ENCODE assay signal across 9 cellular contexts in the genomic region with DNA sequence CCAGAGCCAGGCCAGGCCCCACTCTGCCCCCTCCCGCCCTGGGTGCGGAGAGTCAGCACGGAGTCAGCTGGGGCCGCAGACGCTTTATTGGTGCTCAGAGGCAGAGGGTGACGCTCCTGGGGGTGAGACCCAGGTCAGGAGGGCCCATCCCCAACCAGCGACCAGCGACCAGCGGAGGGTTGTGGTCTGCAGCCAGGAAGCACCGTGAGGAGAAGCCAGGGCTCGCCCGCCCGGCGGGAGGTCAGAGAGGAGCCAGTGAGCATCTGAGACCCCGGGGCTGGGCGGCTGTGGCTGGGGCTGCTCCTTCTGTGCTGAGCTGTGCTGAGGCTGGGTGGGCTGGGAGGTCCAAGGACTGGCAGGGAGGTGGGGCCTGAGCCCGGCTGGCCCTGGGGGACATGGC. TPM values are rescaled to one million over a fixed set of nuclear protein-coding genes. Genes with fewer than 3 reads are reported as not detected.
A peak's percentile ranks its signal among the peaks of the same experiment; 100 is the strongest.
DNase-seq lines count a peak whose midpoint lies in the region; ATAC-seq, FAIRE-seq and TF ChIP-seq lines count a peak whose summit lies in the region.
"Not testable (repeated sequence)": the region's sequence is repeated elsewhere in the genome, so short reads cannot be mapped to it uniquely, and the experiment has no call there.
"Had no signal": no experiment of that assay in that cellular context is flagged by ENCODE, and none has a peak within 500 bp of the region (broad histone marks: within the 10 kb centered on the region; RNA-seq: fewer than 3 reads in every experiment).

No MANE protein-coding gene starts in this region.

- peak; percentile 16; the same call in 1 of the 2 replicates for ATAC-seq in HCT116
- ATAC-seq in natural killer cell treated with Interleukin-12 subunit alpha and Interleukin-12 subunit beta and Interleukin-15 and Interleukin-18, amount 100 ng/mL, for 72 hours: peak; percentile 34 to 53
- ATAC-seq in upper lobe of right lung: not testable (repeated sequence)

- not testable (repeated sequence) for H3K36me3 Mint-ChIP-seq in endodermal cell (ENCODE audit: low read depth)
- H3K36me3 Mint-ChIP-seq in natural killer cell treated with Interleukin-12 subunit alpha and Interleukin-12 subunit beta and Interleukin-15 and Interleukin-18, amount 100 ng/mL, for 72 hours: peaks cover 20% of the 10 kb centered on the region

- BruUV-seq in HCT116 (replicated peaks; lab: Mats Ljungman, UMichigan): not testable (repeated sequence)

- TF ChIP-seq CTCF in HCT116 (IDR thresholded peaks at IDR 0.05 in 2 of 3, conservative IDR thresholded peaks at IDR 0.05 in 1 of 3; ENCODE audit: borderline replicate concordance in 1 of 3, insufficient read depth in 1 of 3, low read depth in 2 of 3, low read length in 2 of 3); endodermal cell (conservative IDR thresholded peaks at IDR 0.05); keratinocyte (optimal IDR thresholded peaks at IDR 0.05 in 1 of 3, IDR thresholded peaks at IDR 0.05 in 1 of 3, conservative IDR thresholded peaks at IDR 0.05 in 1 of 3; ENCODE audit: extremely low read depth in 1 of 3, insufficient read depth in 2 of 3, low read length in 3 of 3); spleen (IDR thresholded peaks at IDR 0.05 in 8 of 11, conservative IDR thresholded peaks at IDR 0.05 in 3 of 11); upper lobe of right lung (IDR thresholded peaks at IDR 0.05): not testable (repeated sequence)

- not testable (repeated sequence) for H3K9ac ChIP-seq in HCT116 (ENCODE audit: low read length); endodermal cell (ENCODE audit: extremely low read depth, low read length, poor library complexity, severe bottlenecking); keratinocyte (ENCODE audit: control insufficient read depth, extremely low read depth, insufficient read depth, low read length)

- not testable (repeated sequence) for TF ChIP-seq RAD21 in HCT116 (IDR thresholded peaks at IDR 0.05; ENCODE audit: low read depth)

- not testable (repeated sequence) for H3K4me3 ChIP-seq in HCT116 (replicated peaks in 1 of 2; ENCODE audit: low read depth in 1 of 2, low read length in 2 of 2); endodermal cell (ENCODE audit: low read length); keratinocyte (ENCODE audit: control insufficient read depth in 2 of 3, extremely low read depth in 1 of 3, insufficient read depth in 2 of 3, low read depth in 1 of 3, low read length in 3 of 3); spleen; upper lobe of right lung

- not testable (repeated sequence) for H3K9me3 ChIP-seq in HCT116 (ENCODE audit: control insufficient read depth in 1 of 2, insufficient read depth in 1 of 2, low read depth in 1 of 2, low read length in 2 of 2); endodermal cell (ENCODE audit: control insufficient read depth, low read length); keratinocyte (ENCODE audit: control insufficient read depth, low read depth, low read length); upper lobe of right lung
- H3K9me3 ChIP-seq in spleen: peaks cover 2 to 34% (median 22%) of the 10 kb centered on the region in 8 donors

- not testable (repeated sequence) for H4K20me1 ChIP-seq in HCT116 (ENCODE audit: insufficient read depth); keratinocyte (ENCODE audit: control insufficient read depth, extremely low read depth, insufficient read depth, low read length)

- FAIRE-seq in keratinocyte (lab: Jason Lieb, UNC): not testable (repeated sequence)

- DNase-seq in HCT116 (ENCODE audit: low read depth, low spot score); keratinocyte (ENCODE audit: low read depth, low spot score); natural killer cell treated with Interleukin-12 subunit alpha and Interleukin-12 subunit beta and Interleukin-15 and Interleukin-18, amount 100 ng/mL, for 72 hours (ENCODE audit: low spot score): not testable (repeated sequence)
- DNase-seq in activated CD8-positive, alpha-beta memory T cell treated with anti-CD3 and anti-CD28 coated beads, Interleukin-2, amount 50 U/mL, for 4 hours: peak; percentile 10
- DNase-seq in endodermal cell (peak; percentile 61), spleen (peak; percentile 67), upper lobe of right lung (peak; percentile 64)

- not testable (repeated sequence) for H3K4me3 Mint-ChIP-seq in endodermal cell; natural killer cell treated with Interleukin-12 subunit alpha and Interleukin-12 subunit beta and Interleukin-15 and Interleukin-18, amount 100 ng/mL, for 72 hours

- RAD21 ChIA-PET in HCT116 (lab: Charles Lee; ENCODE audit: low non-redundant PET in 1 of 2, low total read pairs in 2 of 2, uncharacterized antibody in 2 of 2, unreplicated experiment in 2 of 2): not testable (repeated sequence)

- H3K4me1 Mint-ChIP-seq in endodermal cell: peaks cover 14% of the 10 kb centered on the region
- H3K4me1 Mint-ChIP-seq in natural killer cell treated with Interleukin-12 subunit alpha and Interleukin-12 subunit beta and Interleukin-15 and Interleukin-18, amount 100 ng/mL, for 72 hours (ENCODE audit: low read depth in 2 of 2): peaks cover 10 to 24% of the 10 kb centered on the region in 2 donors

- dilution Hi-C loops in keratinocyte (cut with MboI; ENCODE audit: extremely low pct_ligation_motif_present, low sequenced_read_pairs): not testable (repeated sequence)

- H3K27me3 ChIP-seq in HCT116 (ENCODE audit: insufficient read depth, low read length); endodermal cell (ENCODE audit: control insufficient read depth, insufficient read depth, low read length, poor library complexity, severe bottlenecking); keratinocyte (ENCODE audit: control insufficient read depth, extremely low read depth, insufficient read depth, low read length): not testable (repeated sequence)
- peaks cover 0 to 54% (median 3%) of the 10 kb centered on the region in 7 donors for H3K27me3 ChIP-seq in spleen (replicated peaks in 1 of 7)
- peaks cover 13% of the 10 kb centered on the region for H3K27me3 ChIP-seq in upper lobe of right lung

- H2AFZ ChIP-seq in HCT116 (ENCODE audit: low read depth, low read length, poor library complexity, severe bottlenecking); keratinocyte (ENCODE audit: control insufficient read depth, low read length): not testable (repeated sequence)

- not testable (repeated sequence) for H3K79me2 ChIP-seq in HCT116 (ENCODE audit: insufficient read depth, low read length); keratinocyte (ENCODE audit: control insufficient read depth, insufficient read depth, low read length)

- not testable (repeated sequence) for TF ChIP-seq POLR2A in HCT116 (IDR thresholded peaks at IDR 0.05; ENCODE audit: borderline replicate concordance, extremely low read depth, insufficient read depth, insufficient read length); spleen (IDR thresholded peaks at IDR 0.05)

- not testable (repeated sequence) for H3K36me3 ChIP-seq in HCT116 (ENCODE audit: control insufficient read depth in 1 of 2, insufficient read depth in 2 of 2, low read length in 2 of 2); endodermal cell (ENCODE audit: control insufficient read depth, insufficient read depth, low read length); keratinocyte (ENCODE audit: control insufficient read depth in 2 of 2, extremely low read depth in 1 of 2, insufficient read depth in 2 of 2, low read length in 2 of 2); spleen; upper lobe of right lung

- CTCF ChIA-PET in HCT116 (lab: Charles Lee): not testable (repeated sequence)

- not testable (repeated sequence) for H3K4me1 ChIP-seq in HCT116 (ENCODE audit: control insufficient read depth in 1 of 2, insufficient read depth in 2 of 2, low read length in 2 of 2); endodermal cell (ENCODE audit: control insufficient read depth, insufficient read depth, low read length); upper lobe of right lung
- H3K4me1 ChIP-seq in keratinocyte (ENCODE audit: control insufficient read depth, extremely low read depth, insufficient read depth, low read length): peaks cover 22% of the 10 kb centered on the region
- peaks cover 0 to 13% (median 0%) of the 10 kb centered on the region in 6 donors for H3K4me1 ChIP-seq in spleen

- not testable (repeated sequence) for H3K4me2 ChIP-seq in HCT116 (ENCODE audit: low read length)
- H3K4me2 ChIP-seq in keratinocyte (ENCODE audit: control insufficient read depth, extremely low read depth, insufficient read depth, low read depth, low read length): peak overlapping the region; percentile 2

- H3K27ac ChIP-seq in HCT116 (ENCODE audit: low read depth, low read length); endodermal cell (ENCODE audit: low read depth, low read length); keratinocyte (ENCODE audit: control insufficient read depth, insufficient read depth, low read length); spleen; upper lobe of right lung: not testable (repeated sequence)

- 87 to 100% methylated on average over 1 to 17 of the region's 17 CpGs for WGBS in endodermal cell (ENCODE audit: insufficient coverage in 1 of 2, insufficient read length in 1 of 2), 2 experiments
- WGBS in spleen, 5 donors: 44 to 54% (median 48%) methylated on average over 6 to 17 of the region's 17 CpGs

- H3K27me3 Mint-ChIP-seq in endodermal cell (ENCODE audit: insufficient read depth): not testable (repeated sequence)
- peaks cover 3 to 11% of the 10 kb centered on the region in 2 donors for H3K27me3 Mint-ChIP-seq in natural killer cell treated with Interleukin-12 subunit alpha and Interleukin-12 subunit beta and Interleukin-15 and Interleukin-18, amount 100 ng/mL, for 72 hours

- H3K27ac Mint-ChIP-seq in endodermal cell; natural killer cell treated with Interleukin-12 subunit alpha and Interleukin-12 subunit beta and Interleukin-15 and Interleukin-18, amount 100 ng/mL, for 72 hours: not testable (repeated sequence)

- intact Hi-C loops in HCT116 (cut with micrococcal nuclease); spleen (cut with DNase I; ENCODE audit: low total_unique reads); upper lobe of right lung (cut with DNase I): not testable (repeated sequence)

- not testable (repeated sequence) for H3K9me2 ChIP-seq in HCT116 (ENCODE audit: insufficient read depth)

- not testable (repeated sequence) for H3K9me1 ChIP-seq in keratinocyte (ENCODE audit: control insufficient read depth, extremely low read depth, insufficient read depth, low read length)

- POLR2A ChIA-PET in HCT116 (lab: Charles Lee): not testable (repeated sequence)

- H3K9me3 Mint-ChIP-seq in endodermal cell: peaks cover 14% of the 10 kb centered on the region
- peaks cover 12% of the 10 kb centered on the region for H3K9me3 Mint-ChIP-seq in natural killer cell treated with Interleukin-12 subunit alpha and Interleukin-12 subunit beta and Interleukin-15 and Interleukin-18, amount 100 ng/mL, for 72 hours

RNA-seq across cellular contexts. Expression of a gene that starts 1.0 kb away (rescaled TPM):
- total RNA-seq in HCT116 (2021; ENCODE audit: unreplicated experiment) (not detected), endodermal cell (not detected), spleen (not detected), upper lobe of right lung (not detected)
- not detected in 2 replicates for polyA plus RNA-seq in HCT116 (2012)
- polyA plus RNA-seq in endodermal cell (2013, experiment 1 of 2): not detected
- not detected for polyA plus RNA-seq in endodermal cell (2013, experiment 2 of 2)
- polyA plus RNA-seq in keratinocyte (not detected in 3 replicates), spleen (not detected)
- not detected for polyA plus RNA-seq in keratinocyte (2011; ENCODE audit: low read depth)
- polyA plus RNA-seq in keratinocyte (2011; cell fraction: cytosol; rRNA removed): not detected in 2 replicates
- not detected in 2 replicates for polyA plus RNA-seq in keratinocyte (2011; cell fraction: nucleus; rRNA removed)
- polyA plus RNA-seq in keratinocyte (2012; ENCODE audit: low replicate concordance): not detected in 2 replicates
- polyA minus RNA-seq in keratinocyte: not detected in 3 replicates
- polyA minus RNA-seq in keratinocyte (2011; cell fraction: cytosol; rRNA and poly(A)+ RNA removed): not detected
- not detected in 2 replicates for polyA minus RNA-seq in keratinocyte (2011; cell fraction: nucleus; rRNA and poly(A)+ RNA removed)
- total RNA-seq in natural killer cell treated with Interleukin-12 subunit alpha and Interleukin-12 subunit beta and Interleukin-15 and Interleukin-18, amount 100 ng/mL, for 72 hours: not detected
- total RNA-seq: Caco-2; CD4-positive, CD25-positive, alpha-beta regulatory T cell had no signal
- polyA plus RNA-seq: CD4-positive, CD25-positive, alpha-beta regulatory T cell had no signal

RNA-seq across cellular contexts. Expression of a gene that starts 8.3 kb away (rescaled TPM):
- total RNA-seq in HCT116 (2021; ENCODE audit: unreplicated experiment) (not detected), endodermal cell (not detected), spleen (not detected), upper lobe of right lung (not detected)
- polyA plus RNA-seq in HCT116 (2012): not detected in 2 replicates
- polyA plus RNA-seq in endodermal cell (2013, experiment 1 of 2): not detected
- not detected for polyA plus RNA-seq in endodermal cell (2013, experiment 2 of 2)
- polyA plus RNA-seq in keratinocyte (not detected in 3 replicates), spleen (not detected)
- polyA plus RNA-seq in keratinocyte (2011; ENCODE audit: low read depth): not detected
- polyA plus RNA-seq in keratinocyte (2011; cell fraction: cytosol; rRNA removed): not detected in 2 replicates
- not detected in 2 replicates for polyA plus RNA-seq in keratinocyte (2011; cell fraction: nucleus; rRNA removed)
- not detected in 2 replicates for polyA plus RNA-seq in keratinocyte (2012; ENCODE audit: low replicate concordance)
- polyA minus RNA-seq in keratinocyte: not detected in 3 replicates
- polyA minus RNA-seq in keratinocyte (2011; cell fraction: cytosol; rRNA and poly(A)+ RNA removed): not detected
- polyA minus RNA-seq in keratinocyte (2011; cell fraction: nucleus; rRNA and poly(A)+ RNA removed): not detected in 2 replicates
- total RNA-seq in natural killer cell treated with Interleukin-12 subunit alpha and Interleukin-12 subunit beta and Interleukin-15 and Interleukin-18, amount 100 ng/mL, for 72 hours: not detected
- total RNA-seq: Caco-2; CD4-positive, CD25-positive, alpha-beta regulatory T cell had no signal
- polyA plus RNA-seq: CD4-positive, CD25-positive, alpha-beta regulatory T cell had no signal

RNA-seq across cellular contexts. Expression of a gene that starts 10.3 kb away (rescaled TPM):
- not detected for total RNA-seq in HCT116 (2021; ENCODE audit: unreplicated experiment)
- polyA plus RNA-seq in HCT116 (2012): not detected in 2 replicates
- not detected for total RNA-seq in endodermal cell
- polyA plus RNA-seq in endodermal cell (2013, experiment 1 of 2): not detected
- polyA plus RNA-seq in endodermal cell (2013, experiment 2 of 2): not detected
- not detected in 3 replicates for polyA plus RNA-seq in keratinocyte
- not detected for polyA plus RNA-seq in keratinocyte (2011; ENCODE audit: low read depth)
- not detected in 2 replicates for polyA plus RNA-seq in keratinocyte (2011; cell fraction: cytosol; rRNA removed)
- polyA plus RNA-seq in keratinocyte (2011; cell fraction: nucleus; rRNA removed): not detected in 2 replicates
- polyA plus RNA-seq in keratinocyte (2012; ENCODE audit: low replicate concordance): not detected in 2 replicates
- polyA minus RNA-seq in keratinocyte: not detected in 3 replicates
- polyA minus RNA-seq in keratinocyte (2011; cell fraction: cytosol; rRNA and poly(A)+ RNA removed): not detected
- polyA minus RNA-seq in keratinocyte (2011; cell fraction: nucleus; rRNA and poly(A)+ RNA removed): not detected in 2 replicates
- not detected for total RNA-seq in natural killer cell treated with Interleukin-12 subunit alpha and Interleukin-12 subunit beta and Interleukin-15 and Interleukin-18, amount 100 ng/mL, for 72 hours
- total RNA-seq in spleen: not detected
- polyA plus RNA-seq in spleen: not detected
- total RNA-seq in upper lobe of right lung: not detected
- total RNA-seq: Caco-2; CD4-positive, CD25-positive, alpha-beta regulatory T cell had no signal
- polyA plus RNA-seq: CD4-positive, CD25-positive, alpha-beta regulatory T cell had no signal

RNA-seq across cellular contexts. Expression of a gene that starts 23.2 kb away (rescaled TPM):
- total RNA-seq in HCT116 (2021; ENCODE audit: unreplicated experiment) (not detected), endodermal cell (not detected), spleen (not detected), upper lobe of right lung (not detected)
- polyA plus RNA-seq in HCT116 (2012): not detected in 2 replicates
- not detected for polyA plus RNA-seq in endodermal cell (2013, experiment 1 of 2)
- not detected for polyA plus RNA-seq in endodermal cell (2013, experiment 2 of 2)
- polyA plus RNA-seq in keratinocyte (0.06 TPM in 1 of 3 replicates, not detected in the others), spleen (not detected)
- not detected for polyA plus RNA-seq in keratinocyte (2011; ENCODE audit: low read depth)
- polyA plus RNA-seq in keratinocyte (2011; cell fraction: cytosol; rRNA removed): not detected in 2 replicates
- not detected in 2 replicates for polyA plus RNA-seq in keratinocyte (2011; cell fraction: nucleus; rRNA removed)
- polyA plus RNA-seq in keratinocyte (2012; ENCODE audit: low replicate concordance): not detected in 2 replicates
- polyA minus RNA-seq in keratinocyte: not detected in 3 replicates
- not detected for polyA minus RNA-seq in keratinocyte (2011; cell fraction: cytosol; rRNA and poly(A)+ RNA removed)
- not detected in 2 replicates for polyA minus RNA-seq in keratinocyte (2011; cell fraction: nucleus; rRNA and poly(A)+ RNA removed)
- total RNA-seq in natural killer cell treated with Interleukin-12 subunit alpha and Interleukin-12 subunit beta and Interleukin-15 and Interleukin-18, amount 100 ng/mL, for 72 hours: not detected
- total RNA-seq: Caco-2; CD4-positive, CD25-positive, alpha-beta regulatory T cell had no signal
- polyA plus RNA-seq: CD4-positive, CD25-positive, alpha-beta regulatory T cell had no signal

RNA-seq across cellular contexts. Expression of a gene that starts 30.1 kb away (rescaled TPM):
- not detected for total RNA-seq in HCT116 (2021; ENCODE audit: unreplicated experiment)
- not detected in 2 replicates for polyA plus RNA-seq in HCT116 (2012)
- total RNA-seq in endodermal cell: not detected
- not detected for polyA plus RNA-seq in endodermal cell (2013, experiment 1 of 2)
- not detected for polyA plus RNA-seq in endodermal cell (2013, experiment 2 of 2)
- polyA plus RNA-seq in keratinocyte: not detected in 3 replicates
- polyA plus RNA-seq in keratinocyte (2011; ENCODE audit: low read depth): not detected
- not detected in 2 replicates for polyA plus RNA-seq in keratinocyte (2011; cell fraction: cytosol; rRNA removed)
- not detected in 2 replicates for polyA plus RNA-seq in keratinocyte (2011; cell fraction: nucleus; rRNA removed)
- polyA plus RNA-seq in keratinocyte (2012; ENCODE audit: low replicate concordance): not detected in 2 replicates
- not detected in 3 replicates for polyA minus RNA-seq in keratinocyte
- not detected for polyA minus RNA-seq in keratinocyte (2011; cell fraction: cytosol; rRNA and poly(A)+ RNA removed)
- polyA minus RNA-seq in keratinocyte (2011; cell fraction: nucleus; rRNA and poly(A)+ RNA removed): not detected in 2 replicates
- total RNA-seq in natural killer cell treated with Interleukin-12 subunit alpha and Interleukin-12 subunit beta and Interleukin-15 and Interleukin-18, amount 100 ng/mL, for 72 hours: not detected
- not detected for total RNA-seq in spleen
- not detected for polyA plus RNA-seq in spleen
- not detected for total RNA-seq in upper lobe of right lung
- total RNA-seq: Caco-2; CD4-positive, CD25-positive, alpha-beta regulatory T cell had no signal
- polyA plus RNA-seq: CD4-positive, CD25-positive, alpha-beta regulatory T cell had no signal
